ENCODE assay signal across 9 cellular contexts in the genomic region with DNA sequence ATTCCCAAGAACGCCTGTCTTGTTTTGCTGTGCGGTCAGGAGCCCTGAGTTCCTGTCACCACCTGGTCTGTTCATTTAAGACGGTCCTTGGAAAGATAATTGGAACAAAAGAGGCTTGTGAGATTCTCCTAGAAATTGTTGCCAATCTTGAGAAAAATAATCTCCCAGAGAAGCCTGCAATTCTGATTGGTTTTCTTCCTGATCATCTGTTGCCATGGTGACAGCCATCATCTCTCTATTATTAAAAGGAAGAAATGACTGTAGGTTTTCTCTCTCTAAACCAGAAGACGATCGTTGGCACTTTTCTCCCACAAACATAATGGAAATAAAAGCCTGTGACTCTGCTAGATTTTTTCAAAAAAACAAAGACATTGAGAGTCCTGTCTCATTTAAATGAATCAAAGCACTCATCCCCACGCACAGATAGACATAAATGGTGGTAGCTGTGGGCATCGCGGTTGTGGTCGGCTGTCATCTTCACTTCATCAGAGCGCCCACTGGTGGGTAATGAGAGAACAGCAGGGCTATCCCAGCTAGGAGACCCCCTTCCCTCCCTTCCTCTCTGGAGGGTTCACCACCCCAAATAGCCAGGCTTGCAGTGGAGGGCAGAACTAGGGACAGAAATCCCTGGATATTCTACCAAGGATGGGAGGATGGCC. TPM values are rescaled to one million over a fixed set of nuclear protein-coding genes. Genes with fewer than 3 reads are reported as not detected.
DNase-seq lines count a peak whose midpoint lies in the region; ATAC-seq and TF ChIP-seq lines count a peak whose summit lies in the region.
"Had no signal": no experiment of that assay in that cellular context is flagged by ENCODE, and none has a peak within 500 bp of the region (broad histone marks: within the 10 kb centered on the region; RNA-seq: fewer than 3 reads in every experiment).

No MANE protein-coding gene starts in this region.

- no peak overlapping the region for H3K27ac Mint-ChIP-seq in activated CD8-positive, alpha-beta T cell treated with anti-CD3 and anti-CD28 coated beads, Interleukin-2, amount 10 ng/mL, durations not matched to agents 7 days and 5 days

- DNase-seq in left ventricle myocardium inferior (no peak), cardiac septum (ENCODE audit: low spot score) (no peak), kidney epithelial cell (ENCODE audit: low read depth) (no peak), tibial nerve (ENCODE audit: low spot score in 2 of 2) (no peak), NOMO-1 treated with dmso at 0.1 percent for 144 hours (lab: John Stamatoyannopoulos, UW; ENCODE audit: unreplicated experiment) (no peak), foreskin melanocyte (no peak)
- DNase-seq in activated CD8-positive, alpha-beta T cell treated with anti-CD3 and anti-CD28 coated beads, Interleukin-2, amount 10 ng/mL, durations not matched to agents 7 days and 5 days = peak; percentile 52

- TF ChIP-seq CTCF in left ventricle myocardium inferior (IDR thresholded peaks at IDR 0.05; ENCODE audit: borderline replicate concordance) = peak; percentile 35
- peak; percentile 42 for TF ChIP-seq CTCF in kidney epithelial cell (IDR thresholded peaks at IDR 0.05; ENCODE audit: insufficient read depth, low read length, poor library complexity, severe bottlenecking)
- peak in 2 of 5 experiments; percentile 11 to 14 for TF ChIP-seq CTCF in tibial nerve (IDR thresholded peaks at IDR 0.05)

- TF ChIP-seq POLR2A in tibial nerve (IDR thresholded peaks at IDR 0.05) = no peak

- intact Hi-C loops in left ventricle myocardium inferior (cut with micrococcal nuclease) = no loop called here
- intact Hi-C loops in cardiac septum (cut with DNase I) = no loop called here

- POLR2A ChIA-PET in activated CD8-positive, alpha-beta T cell treated with anti-CD3 and anti-CD28 coated beads, Interleukin-2, amount 10 ng/mL, durations not matched to agents 7 days and 5 days (lab: Charles Lee) = interaction anchor here (1.3 to 1.5 kb wide), 2 partner anchors 21 to 22 kb away, joined by 3 to 5 read pairs; a partner anchor contains a TSS

- CTCF ChIA-PET in activated CD8-positive, alpha-beta T cell treated with anti-CD3 and anti-CD28 coated beads, Interleukin-2, amount 10 ng/mL, durations not matched to agents 7 days and 5 days (lab: Charles Lee) = interaction anchor here (1.0 to 2.2 kb wide), 10 partner anchors 8 to 82 kb away, joined by 3 to 10 read pairs (median 5); a partner anchor contains a TSS

- H3K9me3 ChIP-seq in left ventricle myocardium inferior (replicated peaks) = peaks cover 12% of the 10 kb centered on the region
- peaks cover 0 to 5% (median 0%) of the 10 kb centered on the region in 4 donors for H3K9me3 ChIP-seq in tibial nerve

- peaks cover 7% of the 10 kb centered on the region for H3K27me3 Mint-ChIP-seq in activated CD8-positive, alpha-beta T cell treated with anti-CD3 and anti-CD28 coated beads, Interleukin-2, amount 10 ng/mL, durations not matched to agents 7 days and 5 days (ENCODE audit: low read depth)

- H3K4me1 ChIP-seq in left ventricle myocardium inferior = no peaks in the 10 kb centered on the region
- H3K4me1 ChIP-seq in tibial nerve = no peaks in the 10 kb centered on the region

- H3K4me3 Mint-ChIP-seq in activated CD8-positive, alpha-beta T cell treated with anti-CD3 and anti-CD28 coated beads, Interleukin-2, amount 10 ng/mL, durations not matched to agents 7 days and 5 days = no peak overlapping the region

- no peak overlapping the region for H3K27ac ChIP-seq in left ventricle myocardium inferior (replicated peaks)
- no peak overlapping the region for H3K27ac ChIP-seq in tibial nerve

- H3K36me3 ChIP-seq in left ventricle myocardium inferior = no peaks in the 10 kb centered on the region
- no peaks in the 10 kb centered on the region for H3K36me3 ChIP-seq in kidney epithelial cell (ENCODE audit: control insufficient read depth, insufficient read depth, low read length)
- no peaks in the 10 kb centered on the region for H3K36me3 ChIP-seq in tibial nerve

- peak; percentile 42 for ATAC-seq in activated CD8-positive, alpha-beta T cell treated with anti-CD3 and anti-CD28 coated beads, Interleukin-2, amount 10 ng/mL, durations not matched to agents 7 days and 5 days
- no peak for ATAC-seq in HG03457 (IDR thresholded peaks at IDR 0.05; ENCODE audit: unreplicated experiment)

- no peak overlapping the region for H3K4me3 ChIP-seq in left ventricle myocardium inferior
- no peak overlapping the region for H3K4me3 ChIP-seq in kidney epithelial cell (ENCODE audit: low read depth, low read length)
- H3K4me3 ChIP-seq in tibial nerve = no peak overlapping the region

- no peaks in the 10 kb centered on the region for H3K36me3 Mint-ChIP-seq in activated CD8-positive, alpha-beta T cell treated with anti-CD3 and anti-CD28 coated beads, Interleukin-2, amount 10 ng/mL, durations not matched to agents 7 days and 5 days (ENCODE audit: low read depth)

- H3K27me3 ChIP-seq in left ventricle myocardium inferior (ENCODE audit: low read depth) (no peaks in the 10 kb centered on the region), kidney epithelial cell (ENCODE audit: control insufficient read depth, insufficient read depth, low read length) (peaks cover 2% of the 10 kb centered on the region), tibial nerve (no peaks in the 10 kb centered on the region)

- TF ChIP-seq EP300 in tibial nerve (IDR thresholded peaks at IDR 0.05) = no peak

- H3K9me3 Mint-ChIP-seq in activated CD8-positive, alpha-beta T cell treated with anti-CD3 and anti-CD28 coated beads, Interleukin-2, amount 10 ng/mL, durations not matched to agents 7 days and 5 days (ENCODE audit: insufficient read depth) = no peaks in the 10 kb centered on the region

- H3K4me1 Mint-ChIP-seq in activated CD8-positive, alpha-beta T cell treated with anti-CD3 and anti-CD28 coated beads, Interleukin-2, amount 10 ng/mL, durations not matched to agents 7 days and 5 days (ENCODE audit: low read depth) = peaks cover 18% of the 10 kb centered on the region

- 41 to 50% methylated on average over 10 of the region's 10 CpGs for WGBS in tibial nerve, 2 donors

RNA-seq across cellular contexts. Expression of a gene that starts 21.7 kb away (rescaled TPM):
- total RNA-seq in left ventricle myocardium inferior = 294 TPM
- total RNA-seq in cardiac septum = 271 TPM
- 100 to 1,000 TPM; 646 to 682 TPM for total RNA-seq in activated CD8-positive, alpha-beta T cell treated with anti-CD3 and anti-CD28 coated beads, Interleukin-2, amount 10 ng/mL, durations not matched to agents 7 days and 5 days
- 103 and 127 TPM in 2 replicates for total RNA-seq in kidney epithelial cell
- 100 to 1,000 TPM; 123 to 167 (median 137) TPM for total RNA-seq in tibial nerve

RNA-seq across cellular contexts. Expression of a gene that starts 45.5 kb away (rescaled TPM):
- total RNA-seq in left ventricle myocardium inferior = 3.7 TPM
- 8.6 TPM for total RNA-seq in cardiac septum
- 10 to 100 TPM in 1 of 2 experiments, 1 to 10 TPM in 1; 8.8 to 10.4 TPM for total RNA-seq in activated CD8-positive, alpha-beta T cell treated with anti-CD3 and anti-CD28 coated beads, Interleukin-2, amount 10 ng/mL, durations not matched to agents 7 days and 5 days
- 0.48 TPM in 1 of 2 replicates, not detected in the other for total RNA-seq in kidney epithelial cell
- 10 to 100 TPM in 2 of 4 donors, 1 to 10 TPM in 2; 3.1 to 43.2 (median 12.7) TPM for total RNA-seq in tibial nerve

RNA-seq across cellular contexts. Expression of a gene that starts 56.6 kb away (rescaled TPM):
- total RNA-seq in left ventricle myocardium inferior = not detected
- not detected for total RNA-seq in cardiac septum
- total RNA-seq in activated CD8-positive, alpha-beta T cell treated with anti-CD3 and anti-CD28 coated beads, Interleukin-2, amount 10 ng/mL, durations not matched to agents 7 days and 5 days = not detected
- not detected in 2 replicates for total RNA-seq in kidney epithelial cell
- not detected for total RNA-seq in tibial nerve
- total RNA-seq: RPMI7951 had no signal
